10 cellular contexts compared by ENCODE assay signal in the genomic region with DNA sequence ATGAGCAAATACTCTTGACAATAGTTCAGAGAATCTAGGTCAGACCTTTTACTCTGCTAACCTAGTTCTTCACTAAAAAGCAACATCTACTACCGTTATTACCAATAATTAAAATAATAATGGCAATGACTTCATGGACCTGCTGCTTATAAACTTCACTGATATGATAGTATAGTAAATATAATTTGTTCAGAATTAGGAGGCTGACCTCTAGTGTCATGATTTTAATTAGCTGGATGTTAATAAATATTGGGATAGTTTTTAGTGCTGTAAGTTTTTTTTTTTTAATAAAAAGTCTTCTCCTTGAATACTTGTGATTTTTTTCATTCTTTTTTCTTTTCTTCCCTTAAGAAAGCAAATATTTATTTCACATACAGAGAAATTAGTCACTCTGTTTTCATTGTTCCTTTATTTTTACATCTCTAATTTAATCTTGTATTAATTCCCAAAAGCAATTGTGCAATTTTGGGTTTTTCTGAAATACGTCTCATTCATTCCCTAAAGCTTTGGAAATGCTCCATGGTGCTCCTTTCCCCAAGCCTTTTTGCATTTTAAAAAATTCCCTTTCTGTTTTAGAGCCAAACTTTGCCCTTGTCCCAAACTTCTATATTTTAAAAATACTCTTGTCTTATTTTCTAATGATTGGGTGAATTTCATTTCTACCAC. TPM values are rescaled to one million over a fixed set of nuclear protein-coding genes. Genes with fewer than 3 reads are reported as not detected.
A peak's percentile ranks its signal among the peaks of the same experiment; 100 is the strongest.
DNase-seq lines count a peak whose midpoint lies in the region; ATAC-seq, FAIRE-seq and TF ChIP-seq lines count a peak whose summit lies in the region.
"Had no signal": no experiment of that assay in that cellular context is flagged by ENCODE, and none has a peak within 500 bp of the region (broad histone marks: within the 10 kb centered on the region; RNA-seq: fewer than 3 reads in every experiment).

No MANE protein-coding gene starts in this region.

- H3K36me3 ChIP-seq in mammary epithelial cell (ENCODE audit: insufficient read depth, low read length) (no peaks in the 10 kb centered on the region), muscle layer of colon (ENCODE audit: insufficient read depth, low read length) (no peaks in the 10 kb centered on the region)

- dilution Hi-C loops in mammary epithelial cell (cut with HindIII; ENCODE audit: low sequenced_read_pairs): no loop called here

- FAIRE-seq in A549 (lab: Jason Lieb, UNC): no peak
- FAIRE-seq: RCC 7860 had no signal

- no peaks in the 10 kb centered on the region for H3K9me3 ChIP-seq in A549
- H3K9me3 ChIP-seq in mammary epithelial cell (replicated peaks; ENCODE audit: insufficient read depth, low read length): no peaks in the 10 kb centered on the region
- H3K9me3 ChIP-seq in muscle layer of colon (ENCODE audit: low read length): no peaks in the 10 kb centered on the region

- no peak for TF ChIP-seq POLR2A in A549 (IDR thresholded peaks at IDR 0.05; ENCODE audit: low read length)

- H3K9ac ChIP-seq in mammary epithelial cell (ENCODE audit: insufficient read depth, low read length) (no peak overlapping the region), muscle layer of colon (ENCODE audit: low read length) (peak overlapping the region; percentile 15)

- CTCF ChIA-PET in A549 (lab: Yijun Ruan, JAX): interaction anchor here (1.1 kb wide), 1 partner anchor 100 kb away, joined by 3 read pairs; no protein-coding TSS in a partner anchor
- CTCF ChIA-PET in mammary epithelial cell (lab: Charles Lee; ENCODE audit: low non-redundant PET): interaction anchor here (0.8 kb wide), 1 partner anchor 334 kb away, joined by 13 read pairs; no protein-coding TSS in a partner anchor

- no peak for TF ChIP-seq RAD21 in A549 (conservative IDR thresholded peaks at IDR 0.05 in 1 of 2, IDR thresholded peaks at IDR 0.05 in 1 of 2)

- POLR2A ChIA-PET in A549 (lab: Yijun Ruan, JAX): no interaction called here

- H3K4me2 ChIP-seq in A549 (peak overlapping the region; percentile 71), mammary epithelial cell (ENCODE audit: insufficient read depth, low read depth, low read length) (peak overlapping the region; percentile 88)

- no TSS peak for BruUV-seq in mammary epithelial cell (replicated peaks; lab: Mats Ljungman, UMichigan)

- peak overlapping the region; percentile 30; the same call in 1 of the 3 replicates for H3K4me3 ChIP-seq in A549
- H3K4me3 ChIP-seq in mammary epithelial cell (replicated peaks in 1 of 3; ENCODE audit: insufficient read depth in 1 of 3, low read depth in 2 of 3, low read length in 3 of 3): peak overlapping the region in 2 of 3 experiments; percentile 38 to 44
- peak overlapping the region in 1 of 2 donors; percentile 55 for H3K4me3 ChIP-seq in muscle layer of colon (ENCODE audit: low read depth in 1 of 2, low read length in 2 of 2)

- TF ChIP-seq CTCF in A549 (IDR thresholded peaks at IDR 0.05): no peak
- TF ChIP-seq CTCF in GM20000 (IDR thresholded peaks at IDR 0.05; ENCODE audit: extremely low read depth, missing control alignments): no peak
- TF ChIP-seq CTCF in mammary epithelial cell (conservative IDR thresholded peaks at IDR 0.05 in 1 of 2, IDR thresholded peaks at IDR 0.05 in 1 of 2; ENCODE audit: extremely low read depth in 1 of 2, insufficient read depth in 1 of 2, low read depth in 1 of 2, low read length in 2 of 2): no peak

- H2AFZ ChIP-seq in mammary epithelial cell (ENCODE audit: low read depth, low read length): peak overlapping the region; percentile 79

- no peaks in the 10 kb centered on the region for H4K20me1 ChIP-seq in mammary epithelial cell (ENCODE audit: insufficient read depth, low read length)

- in situ Hi-C loops in mammary epithelial cell (cut with MboI; ENCODE audit: low sequenced_read_pairs in 2 of 2): no loop called here

- no peak for TF ChIP-seq EP300 in A549 (IDR thresholded peaks at IDR 0.05)

- 64% methylated on average over 2 of the region's 2 CpGs for WGBS in A549 (ENCODE audit: missing lambda C conversion rate)
- WGBS in mammary epithelial cell (ENCODE audit: low coverage, missing lambda C conversion rate): 24% methylated on average over 2 of the region's 2 CpGs

- ATAC-seq in A549 (no peak), HG03025 (IDR thresholded peaks at IDR 0.05; ENCODE audit: low FRiP score, unreplicated experiment) (no peak)

- DNase-seq in A549 (ENCODE audit: low read depth in 1 of 2, low spot score in 1 of 2) (no peak), GM20000 (ENCODE audit: low spot score) (peak; percentile 56), mammary epithelial cell (peak; percentile 16), iPS-NIHi11 (ENCODE audit: low spot score) (no peak), DMS114 treated with DMSO at 0.1 percent for 48 hours (lab: John Stamatoyannopoulos, UW; ENCODE audit: unreplicated experiment) (no peak)
- DNase-seq in stimulated activated CD8-positive, alpha-beta memory T cell treated with anti-CD3 and anti-CD28 coated beads, Interleukin-4, amount 100 ng/mL, for 48 hours: no peak
- DNase-seq: activated gamma-delta T cell treated with Interleukin-2 at 50 U/mL for 16 hours had no signal

- H3K4me1 ChIP-seq in A549 (no peaks in the 10 kb centered on the region; the same call in 2 of the 3 replicates), mammary epithelial cell (ENCODE audit: insufficient read depth, low read length) (peaks cover 8% of the 10 kb centered on the region), muscle layer of colon (ENCODE audit: insufficient read depth, low read length) (peaks cover 20% of the 10 kb centered on the region)

- H3K27me3 ChIP-seq in mammary epithelial cell (ENCODE audit: insufficient read depth, low read length): no peaks in the 10 kb centered on the region
- H3K27me3 ChIP-seq in muscle layer of colon (ENCODE audit: control insufficient read depth in 1 of 2, insufficient read depth in 2 of 2, low read length in 2 of 2): no peaks in the 10 kb centered on the region

- H3K79me2 ChIP-seq in mammary epithelial cell (ENCODE audit: insufficient read depth, low read length): no peaks in the 10 kb centered on the region

- H3K27ac ChIP-seq in A549: no peak overlapping the region
- H3K27ac ChIP-seq in mammary epithelial cell (ENCODE audit: insufficient read depth, low read depth, low read length): no peak overlapping the region
- H3K27ac ChIP-seq in muscle layer of colon (ENCODE audit: low read depth, low read length): no peak overlapping the region

- intact Hi-C loops in mammary epithelial cell (cut with micrococcal nuclease): no loop called here

TF ChIP-seq in A549, 52 proteins besides CTCF, POLR2A, EP300 and RAD21 (continues in another document):
- TF ChIP-seq NPAS2 (CRISPR knock-in tag; IDR thresholded peaks at IDR 0.05; ENCODE audit: borderline replicate concordance) (no peak), POLR2AphosphoS2 (conservative IDR thresholded peaks at IDR 0.05; ENCODE audit: low read length) (no peak), KDM1A (IDR thresholded peaks at IDR 0.05; ENCODE audit: low read depth) (no peak), SMC3 (IDR thresholded peaks at IDR 0.05) (no peak), GATA3 (IDR thresholded peaks at IDR 0.05; ENCODE audit: borderline replicate concordance) (no peak), MYC (IDR thresholded peaks at IDR 0.05; ENCODE audit: borderline replicate concordance, low read length) (no peak), FOSL2 (IDR thresholded peaks at IDR 0.05) (no peak), FOSL2 (CRISPR knock-in tag; IDR thresholded peaks at IDR 0.05) (no peak), ZSCAN20 (CRISPR knock-in tag; IDR thresholded peaks at IDR 0.05) (no peak), RFX5 (IDR thresholded peaks at IDR 0.05) (no peak), KDM5A (IDR thresholded peaks at IDR 0.05) (no peak), SREBF2 (IDR thresholded peaks at IDR 0.05) (no peak), ESRRA (IDR thresholded peaks at IDR 0.05; ENCODE audit: borderline replicate concordance, low read length) (no peak)
- TF ChIP-seq, protein P1, sequence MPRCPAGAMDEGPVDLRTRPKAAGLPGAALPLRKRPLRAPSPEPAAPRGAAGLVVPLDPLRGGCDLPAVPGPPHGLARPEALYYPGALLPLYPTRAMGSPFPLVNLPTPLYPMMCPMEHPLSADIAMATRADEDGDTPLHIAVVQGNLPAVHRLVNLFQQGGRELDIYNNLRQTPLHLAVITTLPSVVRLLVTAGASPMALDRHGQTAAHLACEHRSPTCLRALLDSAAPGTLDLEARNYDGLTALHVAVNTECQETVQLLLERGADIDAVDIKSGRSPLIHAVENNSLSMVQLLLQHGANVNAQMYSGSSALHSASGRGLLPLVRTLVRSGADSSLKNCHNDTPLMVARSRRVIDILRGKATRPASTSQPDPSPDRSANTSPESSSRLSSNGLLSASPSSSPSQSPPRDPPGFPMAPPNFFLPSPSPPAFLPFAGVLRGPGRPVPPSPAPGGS (IDR thresholded peaks at IDR 0.05): no peak
- TF ChIP-seq, protein P2, sequence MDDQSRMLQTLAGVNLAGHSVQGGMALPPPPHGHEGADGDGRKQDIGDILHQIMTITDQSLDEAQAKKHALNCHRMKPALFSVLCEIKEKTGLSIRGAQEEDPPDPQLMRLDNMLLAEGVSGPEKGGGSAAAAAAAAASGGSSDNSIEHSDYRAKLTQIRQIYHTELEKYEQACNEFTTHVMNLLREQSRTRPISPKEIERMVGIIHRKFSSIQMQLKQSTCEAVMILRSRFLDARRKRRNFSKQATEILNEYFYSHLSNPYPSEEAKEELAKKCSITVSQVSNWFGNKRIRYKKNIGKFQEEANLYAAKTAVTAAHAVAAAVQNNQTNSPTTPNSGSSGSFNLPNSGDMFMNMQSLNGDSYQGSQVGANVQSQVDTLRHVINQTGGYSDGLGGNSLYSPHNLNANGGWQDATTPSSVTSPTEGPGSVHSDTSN (IDR thresholded peaks at IDR 0.05): no peak
- TF ChIP-seq, protein P3, sequence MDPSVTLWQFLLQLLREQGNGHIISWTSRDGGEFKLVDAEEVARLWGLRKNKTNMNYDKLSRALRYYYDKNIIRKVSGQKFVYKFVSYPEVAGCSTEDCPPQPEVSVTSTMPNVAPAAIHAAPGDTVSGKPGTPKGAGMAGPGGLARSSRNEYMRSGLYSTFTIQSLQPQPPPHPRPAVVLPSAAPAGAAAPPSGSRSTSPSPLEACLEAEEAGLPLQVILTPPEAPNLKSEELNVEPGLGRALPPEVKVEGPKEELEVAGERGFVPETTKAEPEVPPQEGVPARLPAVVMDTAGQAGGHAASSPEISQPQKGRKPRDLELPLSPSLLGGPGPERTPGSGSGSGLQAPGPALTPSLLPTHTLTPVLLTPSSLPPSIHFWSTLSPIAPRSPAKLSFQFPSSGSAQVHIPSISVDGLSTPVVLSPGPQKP (IDR thresholded peaks at IDR 0.05; ENCODE audit: low read depth, low read length): no peak

RNA-seq across cellular contexts. Expression of a gene that starts 46.6 kb away (rescaled TPM):
- 0.54 and 0.65 TPM in 2 replicates for polyA plus RNA-seq in A549 (2011; rRNA removed)
- polyA plus RNA-seq in A549 (2012; cell fraction: cytosol; rRNA removed): 0.09 and 0.14 TPM in 2 replicates
- 0.06 and 0.09 TPM in 2 replicates for polyA plus RNA-seq in A549 (2012; cell fraction: nucleus; rRNA removed)
- 1.3 to 1.8 TPM (median 1.7 TPM) in 3 replicates for polyA plus RNA-seq in A549 (2017; fragmentation: RNase III; extraction: RNeasy Plus Mini Kit Qiagen cat#74134 plus additional on column Dnase treatment)
- 0.58 and 1.5 TPM in 2 replicates for polyA minus RNA-seq in A549 (2011; rRNA and poly(A)+ RNA removed)
- total RNA-seq in mammary epithelial cell: 10 to 100 TPM; 13.0 to 22.2 TPM
- 6.2 TPM for polyA plus RNA-seq in mammary epithelial cell
- 12.5 TPM for polyA minus RNA-seq in mammary epithelial cell

Comparison
In these comparisons a context has a peak if more than half of its experiments do, and no peak if none do; other contexts are left out.
1. DNase-seq: peak in GM20000 (single experiment) and mammary epithelial cell (single experiment); none in A549 (0 of 2), iPS-NIHi11 (single experiment), stimulated activated CD8-positive, alpha-beta memory T cell treated with anti-CD3 and anti-CD28 coated beads, Interleukin-4, amount 100 ng/mL, for 48 hours (single experiment) and DMS114 treated with DMSO at 0.1 percent for 48 hours (single experiment).